In genomic region chr21:38912789-38913119, GRCh38 we compare ENCODE assay signal across 11 cellular contexts.
DNase-seq lines count a peak whose midpoint lies in the region; ATAC-seq and TF ChIP-seq lines count a peak whose summit lies in the region.
"Had no signal": no experiment of that assay in that cellular context is flagged by ENCODE, and none has a peak within 500 bp of the region (broad histone marks: within the 10 kb centered on the region; RNA-seq: fewer than 3 reads in every experiment).

No MANE protein-coding gene starts in this region.

- no peaks in the 10 kb centered on the region for H3K36me3 ChIP-seq in heart right ventricle
- no peaks in the 10 kb centered on the region for H3K36me3 ChIP-seq in osteoblast (ENCODE audit: insufficient read depth, low read length)
- no peaks in the 10 kb centered on the region for H3K36me3 ChIP-seq in urinary bladder (ENCODE audit: insufficient read depth)

- H3K27ac ChIP-seq in heart right ventricle, result peak overlapping the region; percentile 4 to 92 (median 78)
- peak overlapping the region; percentile 62 for H3K27ac ChIP-seq in foreskin keratinocyte
- H3K27ac ChIP-seq in osteoblast (ENCODE audit: low read depth, low read length), result no peak overlapping the region
- peak overlapping the region; percentile 96 for H3K27ac ChIP-seq in urinary bladder (ENCODE audit: low read depth)

- H2AFZ ChIP-seq in osteoblast (ENCODE audit: low read length), result peak overlapping the region; percentile 40

- CTCF ChIA-PET in activated CD4-positive, alpha-beta T cell treated with anti-CD3 and anti-CD28 coated beads, Interleukin-2, amount 10 ng/mL, durations not matched to agents 7 days and 5 days (lab: Charles Lee), result interaction anchor here (1.0 kb wide), 1 partner anchor 22 kb away, joined by 3 read pairs; no protein-coding TSS in a partner anchor

- POLR2A ChIA-PET in activated CD4-positive, alpha-beta T cell treated with anti-CD3 and anti-CD28 coated beads, Interleukin-2, amount 10 ng/mL, durations not matched to agents 7 days and 5 days (lab: Charles Lee), result no interaction called here

- no peaks in the 10 kb centered on the region for H3K27me3 ChIP-seq in heart right ventricle
- H3K27me3 ChIP-seq in foreskin keratinocyte, result no peaks in the 10 kb centered on the region
- peaks cover 5% of the 10 kb centered on the region for H3K27me3 ChIP-seq in osteoblast (ENCODE audit: insufficient read depth, low read length)

- intact Hi-C loops in heart right ventricle (cut with DNase I), result loop anchor here in 5 of 10 donors (5.0 to 10.0 kb wide), 7 partner anchors 80 to 410 kb away; no protein-coding TSS in a partner anchor
- intact Hi-C loops in left ventricle myocardium superior (cut with micrococcal nuclease), result no loop called here

- H3K4me1 Mint-ChIP-seq in activated CD4-positive, alpha-beta T cell treated with anti-CD3 and anti-CD28 coated beads, Interleukin-2, amount 10 ng/mL, durations not matched to agents 7 days and 5 days, result peaks cover 2% of the 10 kb centered on the region

- DNase-seq in heart right ventricle (no peak), left ventricle myocardium superior (no peak), foreskin keratinocyte (no peak), osteoblast (ENCODE audit: insufficient read length, low spot score, missing footprints) (no peak), nucleus accumbens (lab: John Stamatoyannopoulos, UW) (no peak)
- DNase-seq in activated CD4-positive, alpha-beta T cell treated with anti-CD3 and anti-CD28 coated beads, Interleukin-2, amount 10 ng/mL, durations not matched to agents 7 days and 5 days, result no peak
- DNase-seq: cerebellar nuclear complex; stimulated activated CD4-positive, alpha-beta T cell treated with anti-CD3 and anti-CD28 coated beads, Interleukin-12 subunit alpha, Interleukin-12 subunit beta, amount 100 ng/mL, for 4 hours; stimulated activated naive CD4-positive, alpha-beta T cell had no signal

- H3K9me3 ChIP-seq in heart right ventricle, result no peaks in the 10 kb centered on the region
- no peaks in the 10 kb centered on the region for H3K9me3 ChIP-seq in osteoblast (ENCODE audit: low read depth, low read length)

- H3K4me3 ChIP-seq in heart right ventricle, result peak overlapping the region in 4 of 10 donors; percentile 17 to 36 (median 26)
- H3K4me3 ChIP-seq in osteoblast (ENCODE audit: insufficient read depth, low read length), result no peak overlapping the region
- no peak overlapping the region for H3K4me3 ChIP-seq in urinary bladder (ENCODE audit: low read depth, low read length)

- H3K27ac Mint-ChIP-seq in activated CD4-positive, alpha-beta T cell treated with anti-CD3 and anti-CD28 coated beads, Interleukin-2, amount 10 ng/mL, durations not matched to agents 7 days and 5 days, result no peak overlapping the region

- H3K79me2 ChIP-seq in osteoblast (ENCODE audit: insufficient read depth, low read length), result no peaks in the 10 kb centered on the region

- H3K4me1 ChIP-seq in heart right ventricle (peaks cover 12 to 73% (median 48%) of the 10 kb centered on the region in 9 donors), foreskin keratinocyte (peaks cover 31% of the 10 kb centered on the region), osteoblast (ENCODE audit: insufficient read depth, low read length) (peaks cover 19% of the 10 kb centered on the region), urinary bladder (ENCODE audit: insufficient read depth) (no peaks in the 10 kb centered on the region)

- no peak for TF ChIP-seq CTCF in heart right ventricle (IDR thresholded peaks at IDR 0.05)
- no peak for TF ChIP-seq CTCF in foreskin keratinocyte (conservative IDR thresholded peaks at IDR 0.05)
- no peak for TF ChIP-seq CTCF in osteoblast (IDR thresholded peaks at IDR 0.05; ENCODE audit: extremely low read depth, low read depth, low read length)

- no peaks in the 10 kb centered on the region for H3K9me3 Mint-ChIP-seq in activated CD4-positive, alpha-beta T cell treated with anti-CD3 and anti-CD28 coated beads, Interleukin-2, amount 10 ng/mL, durations not matched to agents 7 days and 5 days

- no peaks in the 10 kb centered on the region for H3K36me3 Mint-ChIP-seq in activated CD4-positive, alpha-beta T cell treated with anti-CD3 and anti-CD28 coated beads, Interleukin-2, amount 10 ng/mL, durations not matched to agents 7 days and 5 days (ENCODE audit: low read depth)

- peaks cover 2% of the 10 kb centered on the region for H3K27me3 Mint-ChIP-seq in activated CD4-positive, alpha-beta T cell treated with anti-CD3 and anti-CD28 coated beads, Interleukin-2, amount 10 ng/mL, durations not matched to agents 7 days and 5 days

- H3K4me3 Mint-ChIP-seq in activated CD4-positive, alpha-beta T cell treated with anti-CD3 and anti-CD28 coated beads, Interleukin-2, amount 10 ng/mL, durations not matched to agents 7 days and 5 days, result no peak overlapping the region

- H3K4me2 ChIP-seq in osteoblast (ENCODE audit: insufficient read depth, low read length), result peak overlapping the region; percentile 69

- peak in 4 of 8 donors; percentile 1 to 19 (median 10) for ATAC-seq in heart right ventricle
- ATAC-seq in left ventricle myocardium superior, result no peak
- ATAC-seq in foreskin keratinocyte, result no peak
- no peak for ATAC-seq in HG03378 (IDR thresholded peaks at IDR 0.05; ENCODE audit: unreplicated experiment)

- H4K20me1 ChIP-seq in osteoblast (ENCODE audit: insufficient read depth, low read length), result no peaks in the 10 kb centered on the region

- 51 to 71% methylated on average over 6 of the region's 6 CpGs for WGBS in heart right ventricle, 2 donors
- WGBS in urinary bladder, result 47% methylated on average over 6 of the region's 6 CpGs
